ENCODE assay signal across 23 cellular contexts in genomic region chr4:125582302-125582701, GRCh38.
DNase-seq lines count a peak whose midpoint lies in the region; TF ChIP-seq lines count a peak whose summit lies in the region.
"Had no signal": no experiment of that assay in that cellular context is flagged by ENCODE, and none has a peak within 500 bp of the region (broad histone marks: within the 10 kb centered on the region; RNA-seq: fewer than 3 reads in every experiment).

No MANE protein-coding gene starts in this region.

- H3K9me3 ChIP-seq in adipocyte (ENCODE audit: control insufficient read depth, low read length) (no peaks in the 10 kb centered on the region), skeletal muscle satellite cell (replicated peaks; ENCODE audit: low read length) (no peaks in the 10 kb centered on the region)
- H3K9me3 ChIP-seq: esophagus squamous epithelium, heart left ventricle had no signal

- H3K4me1 Mint-ChIP-seq in activated CD4-positive, alpha-beta T cell treated with anti-CD3 and anti-CD28 coated beads, Interleukin-2, amount 10 ng/mL, durations not matched to agents 24 days and 14 days = no peaks in the 10 kb centered on the region
- H3K4me1 Mint-ChIP-seq: activated naive CD4-positive, alpha-beta T cell treated with anti-CD3 and anti-CD28 coated beads, Interleukin-2, amount 50 U/mL, for 24 hours; CD4-positive, CD25-positive, alpha-beta regulatory T cell; nephron had no signal

- in situ Hi-C loops in G401 (cut with HindIII; ENCODE audit: low sequenced_read_pairs) = no loop called here

- no peak overlapping the region for H3K27ac Mint-ChIP-seq in activated CD4-positive, alpha-beta T cell treated with anti-CD3 and anti-CD28 coated beads, Interleukin-2, amount 10 ng/mL, durations not matched to agents 24 days and 14 days
- H3K27ac Mint-ChIP-seq: activated naive CD4-positive, alpha-beta T cell treated with anti-CD3 and anti-CD28 coated beads, Interleukin-2, amount 50 U/mL, for 24 hours; CD4-positive, CD25-positive, alpha-beta regulatory T cell; effector memory CD8-positive, alpha-beta T cell; nephron had no signal

- H3K27me3 Mint-ChIP-seq in activated CD4-positive, alpha-beta T cell treated with anti-CD3 and anti-CD28 coated beads, Interleukin-2, amount 10 ng/mL, durations not matched to agents 24 days and 14 days = no peaks in the 10 kb centered on the region
- H3K27me3 Mint-ChIP-seq: activated naive CD4-positive, alpha-beta T cell treated with anti-CD3 and anti-CD28 coated beads, Interleukin-2, amount 50 U/mL, for 24 hours; CD4-positive, CD25-positive, alpha-beta regulatory T cell; effector memory CD8-positive, alpha-beta T cell had no signal

- no peak overlapping the region for H3K9ac ChIP-seq in adipocyte (ENCODE audit: low read length)
- H3K9ac ChIP-seq in skeletal muscle satellite cell (ENCODE audit: low read depth, low read length) = no peak overlapping the region
- H3K9ac ChIP-seq: parathyroid adenoma had no signal

- H3K36me3 Mint-ChIP-seq in activated CD4-positive, alpha-beta T cell treated with anti-CD3 and anti-CD28 coated beads, Interleukin-2, amount 10 ng/mL, durations not matched to agents 24 days and 14 days (ENCODE audit: low read depth) = no peaks in the 10 kb centered on the region
- H3K36me3 Mint-ChIP-seq: activated naive CD4-positive, alpha-beta T cell treated with anti-CD3 and anti-CD28 coated beads, Interleukin-2, amount 50 U/mL, for 24 hours; CD4-positive, CD25-positive, alpha-beta regulatory T cell had no signal

- intact Hi-C loops in activated CD4-positive, alpha-beta T cell treated with anti-CD3 and anti-CD28 coated beads, Interleukin-2, amount 10 ng/mL, durations not matched to agents 24 days and 14 days (cut with micrococcal nuclease) = no loop called here

- no peaks in the 10 kb centered on the region for H3K4me1 ChIP-seq in adipocyte (ENCODE audit: control insufficient read depth, insufficient read depth, low read length)
- peaks cover 5% of the 10 kb centered on the region for H3K4me1 ChIP-seq in skeletal muscle satellite cell (ENCODE audit: control insufficient read depth, insufficient read depth, low read length)
- H3K4me1 ChIP-seq: esophagus squamous epithelium, heart left ventricle, parathyroid adenoma had no signal

- H3K4me3 Mint-ChIP-seq in activated CD4-positive, alpha-beta T cell treated with anti-CD3 and anti-CD28 coated beads, Interleukin-2, amount 10 ng/mL, durations not matched to agents 24 days and 14 days = no peak overlapping the region
- H3K4me3 Mint-ChIP-seq: activated naive CD4-positive, alpha-beta T cell treated with anti-CD3 and anti-CD28 coated beads, Interleukin-2, amount 50 U/mL, for 24 hours; CD4-positive, CD25-positive, alpha-beta regulatory T cell; effector memory CD8-positive, alpha-beta T cell; nephron had no signal

- no peaks in the 10 kb centered on the region for H3K9me3 Mint-ChIP-seq in activated CD4-positive, alpha-beta T cell treated with anti-CD3 and anti-CD28 coated beads, Interleukin-2, amount 10 ng/mL, durations not matched to agents 24 days and 14 days
- H3K9me3 Mint-ChIP-seq: activated naive CD4-positive, alpha-beta T cell treated with anti-CD3 and anti-CD28 coated beads, Interleukin-2, amount 50 U/mL, for 24 hours; nephron had no signal

- peak overlapping the region; percentile 10 for H3K4me2 ChIP-seq in skeletal muscle satellite cell (ENCODE audit: low read length)

- DNase-seq in HCEC 1CT (peak; percentile 35), adipocyte (ENCODE audit: low read depth) (peak; percentile 38), fibroblast of pulmonary artery (ENCODE audit: low read depth) (peak; percentile 35), DMS 273 treated with DMSO at 0.1 percent for 48 hours (lab: John Stamatoyannopoulos, UW) (no peak), G401 (ENCODE audit: low spot score) (no peak)
- no peak for DNase-seq in activated CD4-positive, alpha-beta T cell treated with anti-CD3 and anti-CD28 coated beads, Interleukin-2, amount 10 ng/mL, durations not matched to agents 24 days and 14 days
- DNase-seq: activated CD4-positive, alpha-beta T cell treated with anti-CD3 and anti-CD28 coated beads for 4 hours; CD4-positive, CD25-positive, alpha-beta regulatory T cell; effector memory CD8-positive, alpha-beta T cell; esophagus squamous epithelium; GF-D8; heart left ventricle; left ventricle myocardium superior; NCI-H1092 treated with DMSO at 0.1 percent for 48 hours; NCI-H2029; NCI-H446 treated with DMSO at 0.1 percent for 48 hours; stimulated activated CD4-positive, alpha-beta T cell treated with anti-CD3 and anti-CD28 coated beads, Interleukin-1b, Interleukin-23, amount 100 ng/mL, for 48 hours; substantia nigra; T-helper 1 cell had no signal

- no peaks in the 10 kb centered on the region for H3K27me3 ChIP-seq in adipocyte (replicated peaks; ENCODE audit: control insufficient read depth, insufficient read depth, low read length)
- H3K27me3 ChIP-seq in skeletal muscle satellite cell (ENCODE audit: control insufficient read depth, insufficient read depth, low read length) = no peaks in the 10 kb centered on the region
- H3K27me3 ChIP-seq: esophagus squamous epithelium, heart left ventricle had no signal

- no peak overlapping the region for H3K4me3 ChIP-seq in adipocyte (ENCODE audit: low read length)
- no peak overlapping the region for H3K4me3 ChIP-seq in fibroblast of pulmonary artery (replicated peaks; ENCODE audit: low read depth, low read length)
- H3K4me3 ChIP-seq in skeletal muscle satellite cell (ENCODE audit: low read length) = no peak overlapping the region
- H3K4me3 ChIP-seq: esophagus squamous epithelium, heart left ventricle had no signal

- no peak for TF ChIP-seq CTCF in fibroblast of pulmonary artery (IDR thresholded peaks at IDR 0.05; ENCODE audit: low read length, missing control alignments)

- H3K36me3 ChIP-seq in adipocyte (ENCODE audit: control insufficient read depth, insufficient read depth, low read length, severe bottlenecking) (no peaks in the 10 kb centered on the region), skeletal muscle satellite cell (ENCODE audit: insufficient read depth, low read length) (no peaks in the 10 kb centered on the region)
- H3K36me3 ChIP-seq: esophagus squamous epithelium, heart left ventricle had no signal

Comparison
In these comparisons a context has a peak if more than half of its experiments do, and no peak if none do; other contexts are left out.
1. DNase-seq: peak in HCEC 1CT (single experiment), adipocyte (single experiment) and fibroblast of pulmonary artery (single experiment); none in activated CD4-positive, alpha-beta T cell treated with anti-CD3 and anti-CD28 coated beads, Interleukin-2, amount 10 ng/mL, durations not matched to agents 24 days and 14 days (single experiment), DMS 273 treated with DMSO at 0.1 percent for 48 hours (single experiment) and G401 (single experiment).